11 cellular contexts compared by ENCODE assay signal in the genomic region with DNA sequence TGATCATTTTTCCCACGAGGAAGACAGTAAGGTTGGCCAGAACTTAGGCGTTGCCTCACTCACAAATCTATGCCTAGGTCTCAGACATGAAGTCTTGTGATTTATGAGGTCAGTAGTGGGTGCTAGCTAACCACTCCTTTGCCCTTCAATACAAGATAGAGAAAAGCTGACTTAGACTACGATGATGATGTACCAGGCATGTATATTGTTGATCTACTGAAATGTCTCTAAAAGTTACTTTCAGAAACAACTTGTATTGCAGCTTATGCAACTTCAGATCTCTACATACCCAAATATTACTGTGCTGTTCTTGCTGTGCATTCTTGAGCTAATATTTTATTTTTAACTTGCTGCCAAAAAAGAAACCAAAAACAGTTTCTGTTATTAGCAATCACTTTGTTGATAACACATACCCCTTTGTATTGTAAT. TPM values are rescaled to one million over a fixed set of nuclear protein-coding genes. Genes with fewer than 3 reads are reported as not detected.
DNase-seq lines count a peak whose midpoint lies in the region; ATAC-seq, FAIRE-seq and TF ChIP-seq lines count a peak whose summit lies in the region.
"Had no signal": no experiment of that assay in that cellular context is flagged by ENCODE, and none has a peak within 500 bp of the region (broad histone marks: within the 10 kb centered on the region; RNA-seq: fewer than 3 reads in every experiment).

No MANE protein-coding gene starts in this region.

- ATAC-seq in GM19372 (IDR thresholded peaks at IDR 0.05; ENCODE audit: low read depth, unreplicated experiment) (peak; percentile 54), HG03025 (IDR thresholded peaks at IDR 0.05; ENCODE audit: low FRiP score, unreplicated experiment) (peak; percentile 66)
- peak; percentile 32 for ATAC-seq in stimulated activated naive CD8-positive, alpha-beta T cell treated with anti-CD3 and anti-CD28 coated beads, Interleukin-15, Interleukin-2, amounts not matched to agents 100 U/mL and 50 U/mL, for 24 hours
- ATAC-seq: esophagus mucosa had no signal

- FAIRE-seq in urothelium cell line (lab: Jason Lieb, UNC), result no peak

- no peaks in the 10 kb centered on the region for H3K36me3 Mint-ChIP-seq in chondrocyte (ENCODE audit: low read depth)

- H3K4me3 Mint-ChIP-seq in chondrocyte (ENCODE audit: unreplicated experiment), result no peak overlapping the region

- DNase-seq in chondrocyte (ENCODE audit: low spot score) (no peak), nucleus accumbens (lab: John Stamatoyannopoulos, UW) (no peak), urothelium cell line (ENCODE audit: low spot score) (no peak)
- DNase-seq in stimulated activated naive CD8-positive, alpha-beta T cell treated with anti-CD3 and anti-CD28 coated beads, Interleukin-15, Interleukin-2, amounts not matched to agents 100 U/mL and 50 U/mL, for 24 hours, result no peak
- no peak for DNase-seq in effector CD4-positive, alpha-beta T cell
- DNase-seq: activated CD8-positive, alpha-beta memory T cell treated with anti-CD3 and anti-CD28 coated beads for 24 hours; NCI-H2227 treated with DMSO at 0.1 percent for 48 hours; posterior cingulate gyrus had no signal

- no peak for TF ChIP-seq CTCF in chondrocyte (IDR thresholded peaks at IDR 0.05)

- H3K27me3 Mint-ChIP-seq in chondrocyte (ENCODE audit: low read depth), result no peaks in the 10 kb centered on the region

- no peaks in the 10 kb centered on the region for H3K9me3 Mint-ChIP-seq in chondrocyte (ENCODE audit: low read depth)

- peaks cover 55% of the 10 kb centered on the region for H3K4me1 Mint-ChIP-seq in chondrocyte (ENCODE audit: low read depth)

- H3K27ac Mint-ChIP-seq in chondrocyte (ENCODE audit: unreplicated experiment), result peak overlapping the region; percentile 62

RNA-seq across cellular contexts. Expression of gene MAPRE2, which starts 30.6 kb away (rescaled TPM):
- total RNA-seq in chondrocyte, result 23.4 to 30.3 TPM (median 26.0 TPM) in 3 replicates
